In genomic region chr2:216416571-216417307, GRCh38 we compare ENCODE assay signal across 19 cellular contexts. TPM values are rescaled to one million over a fixed set of nuclear protein-coding genes. Genes with fewer than 3 reads are reported as not detected.
"Had no signal": no experiment of that assay in that cellular context is flagged by ENCODE, and none has a peak within 500 bp of the region (broad histone marks: within the 10 kb centered on the region; RNA-seq: fewer than 3 reads in every experiment).

No MANE protein-coding gene starts in this region.

- DNase-seq: activated CD4-positive, alpha-beta T cell treated with anti-CD3 and anti-CD28 coated beads for 48 hours; activated gamma-delta T cell; activated T-cell treated with anti-CD3 and anti-CD28 coated beads, Interleukin-2, amount 50 U/mL, for 4 hours; body of pancreas; central memory CD4-positive, alpha-beta T cell; colonic mucosa; esophagus squamous epithelium; mesendoderm; psoas muscle; stimulated activated naive CD8-positive, alpha-beta T cell treated with anti-CD3 and anti-CD28 coated beads, Interleukin-15, amount 100 ng/mL, for 72 hours; T-helper 9 cell; upper lobe of right lung had no signal

- H3K9me3 Mint-ChIP-seq: activated CD8-positive, alpha-beta T cell treated with anti-CD3 and anti-CD28 coated beads for 36 hours; activated naive CD4-positive, alpha-beta T cell treated with anti-CD3 and anti-CD28 coated beads, Interleukin-2, amount 50 U/mL, for 72 hours; activated T-cell treated with anti-CD3 and anti-CD28 coated beads, Interleukin-2, amount 50 U/mL, for 4 hours; nephron; stimulated activated naive CD8-positive, alpha-beta T cell treated with anti-CD3 and anti-CD28 coated beads, Interleukin-15, amount 100 ng/mL, for 72 hours; WTC11 had no signal

- H3K27ac Mint-ChIP-seq: activated naive CD4-positive, alpha-beta T cell treated with anti-CD3 and anti-CD28 coated beads, Interleukin-2, amount 50 U/mL, for 72 hours; stimulated activated naive CD8-positive, alpha-beta T cell treated with anti-CD3 and anti-CD28 coated beads, Interleukin-15, amount 100 ng/mL, for 72 hours; WTC11 had no signal

- ATAC-seq: body of pancreas, psoas muscle, sciatic nerve, upper lobe of right lung, WTC11 had no signal

- H3K27me3 ChIP-seq: body of pancreas, colonic mucosa, esophagus squamous epithelium, upper lobe of right lung had no signal

- H3K9me3 ChIP-seq: body of pancreas, colonic mucosa, esophagus squamous epithelium, psoas muscle, upper lobe of right lung had no signal

- H3K4me1 ChIP-seq: colonic mucosa, upper lobe of right lung had no signal

- H3K36me3 ChIP-seq: colonic mucosa had no signal

- H3K4me3 Mint-ChIP-seq: activated CD8-positive, alpha-beta T cell treated with anti-CD3 and anti-CD28 coated beads for 36 hours; stimulated activated naive CD8-positive, alpha-beta T cell treated with anti-CD3 and anti-CD28 coated beads, Interleukin-15, amount 100 ng/mL, for 72 hours; WTC11 had no signal

- H3K27ac ChIP-seq: body of pancreas, colonic mucosa, esophagus squamous epithelium, psoas muscle, upper lobe of right lung had no signal

- H3K4me3 ChIP-seq: body of pancreas, colonic mucosa, esophagus squamous epithelium, psoas muscle, upper lobe of right lung had no signal

- H3K27me3 Mint-ChIP-seq: activated CD8-positive, alpha-beta T cell treated with anti-CD3 and anti-CD28 coated beads for 36 hours; stimulated activated naive CD8-positive, alpha-beta T cell treated with anti-CD3 and anti-CD28 coated beads, Interleukin-15, amount 100 ng/mL, for 72 hours had no signal

RNA-seq across cellular contexts. Expression of gene MARCHF4, which starts 44.5 kb away (rescaled TPM):
- total RNA-seq: activated CD8-positive, alpha-beta T cell treated with anti-CD3 and anti-CD28 coated beads for 36 hours; activated naive CD4-positive, alpha-beta T cell treated with anti-CD3 and anti-CD28 coated beads, Interleukin-2, amount 50 U/mL, for 72 hours; activated T-cell treated with anti-CD3 and anti-CD28 coated beads, Interleukin-2, amount 50 U/mL, for 4 hours; esophagus squamous epithelium; liver; omental fat pad; psoas muscle; sciatic nerve had no signal
- polyA plus RNA-seq: liver had no signal
